In the genomic region with DNA sequence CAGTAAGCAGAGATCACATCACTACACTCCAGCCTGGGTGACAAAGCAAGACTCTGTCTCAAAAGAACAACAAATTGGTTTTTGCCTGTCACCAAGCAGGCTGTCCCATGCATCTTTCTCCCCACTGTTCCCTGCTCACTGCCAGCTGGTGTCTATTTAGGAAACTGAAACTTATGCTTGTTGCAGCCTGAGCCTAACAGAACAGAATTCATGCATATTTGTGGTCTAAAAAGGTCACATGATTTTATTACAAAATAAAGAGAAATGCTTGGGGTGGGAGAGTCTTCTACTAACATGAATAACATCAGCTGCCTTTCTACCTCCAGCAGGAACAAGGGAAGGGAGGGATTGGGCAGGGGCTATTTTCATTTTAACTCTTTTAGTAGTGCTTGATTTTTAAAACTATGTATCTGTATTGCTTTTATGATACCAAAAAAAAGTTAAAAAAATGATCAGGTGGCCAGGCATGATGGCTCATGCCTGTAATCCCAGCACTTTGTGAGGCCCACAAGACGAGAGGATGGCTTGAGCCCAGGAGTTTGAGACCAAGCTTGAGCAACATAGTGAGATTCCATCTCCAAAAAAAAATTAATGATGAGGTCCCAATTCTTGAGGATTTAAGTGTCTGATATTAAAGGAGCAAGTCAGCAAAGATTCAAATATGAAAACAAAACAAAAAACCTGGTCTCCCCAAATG, we compare ENCODE assay signal across 8 cellular contexts. TPM values are rescaled to one million over a fixed set of nuclear protein-coding genes. Genes with fewer than 3 reads are reported as not detected.
A peak's percentile ranks its signal among the peaks of the same experiment; 100 is the strongest.
DNase-seq lines count a peak whose midpoint lies in the region; ATAC-seq, FAIRE-seq and TF ChIP-seq lines count a peak whose summit lies in the region.

No MANE protein-coding gene starts in this region.

- H3K4me3 ChIP-seq in transverse colon = peak overlapping the region in 3 of 4 donors; percentile 47 to 98 (median 67)
- H3K4me3 ChIP-seq in small intestine (ENCODE audit: low read depth in 1 of 2, low read length in 2 of 2) = peak overlapping the region in 1 of 2 donors; percentile 80

- WGBS in transverse colon (ENCODE audit: low coverage in 1 of 2), 2 donors = 5 to 14% methylated on average over 1 of the region's 1 CpG
- 0 to 19% (median 2%) methylated on average over 1 of the region's 1 CpG for WGBS in small intestine, 3 donors

- H3K9ac ChIP-seq in ES-I3 (ENCODE audit: low read depth, low read length) = peak overlapping the region; percentile 91; the same call in 1 of the 2 replicates

- no peak for ATAC-seq in central memory CD8-positive, alpha-beta T cell (replicated peaks; ENCODE audit: extremely low read depth, poor library complexity, severe bottlenecking)

- intact Hi-C loops in transverse colon (cut with DNase I; ENCODE audit: low total_unique reads) = no loop called here

- peak overlapping the region; percentile 98 for H3K27ac Mint-ChIP-seq in central memory CD8-positive, alpha-beta T cell (ENCODE audit: low read depth)

- FAIRE-seq in small intestine (lab: Jason Lieb, UNC) = no peak

- peaks cover 12% of the 10 kb centered on the region for H3K36me3 ChIP-seq in ES-I3 (ENCODE audit: insufficient read depth, low read length)
- peaks cover 0 to 24% (median 8%) of the 10 kb centered on the region in 4 donors for H3K36me3 ChIP-seq in transverse colon
- H3K36me3 ChIP-seq in small intestine (ENCODE audit: control insufficient read depth in 2 of 2, insufficient read depth in 2 of 2, low read length in 2 of 2) = peaks cover 11 to 20% of the 10 kb centered on the region in 2 donors

- TF ChIP-seq POLR2A in transverse colon (IDR thresholded peaks at IDR 0.05) = peak; percentile 28

- TF ChIP-seq CTCF in transverse colon (IDR thresholded peaks at IDR 0.05) = no peak

- no peaks in the 10 kb centered on the region for H3K27me3 Mint-ChIP-seq in central memory CD8-positive, alpha-beta T cell

- H3K9me3 Mint-ChIP-seq in central memory CD8-positive, alpha-beta T cell = no peaks in the 10 kb centered on the region

- peak overlapping the region; percentile 90 for H3K4me3 Mint-ChIP-seq in central memory CD8-positive, alpha-beta T cell

- no peak for TF ChIP-seq EP300 in transverse colon (IDR thresholded peaks at IDR 0.05; ENCODE audit: low read depth)

- H3K36me3 Mint-ChIP-seq in central memory CD8-positive, alpha-beta T cell (ENCODE audit: insufficient read depth) = peaks cover 23% of the 10 kb centered on the region

- H3K9me3 ChIP-seq in ES-I3 (ENCODE audit: control insufficient read depth, insufficient read depth, low read length) = no peaks in the 10 kb centered on the region
- no peaks in the 10 kb centered on the region for H3K9me3 ChIP-seq in transverse colon
- no peaks in the 10 kb centered on the region for H3K9me3 ChIP-seq in small intestine (ENCODE audit: control insufficient read depth, low read depth)

- peak overlapping the region; percentile 89 to 96 (median 92) for H3K27ac ChIP-seq in transverse colon
- peak overlapping the region in 1 of 2 donors; percentile 74 for H3K27ac ChIP-seq in small intestine (ENCODE audit: low read depth in 1 of 2, low read length in 1 of 2)

- H3K4me1 ChIP-seq in ES-I3 (ENCODE audit: insufficient read depth, low read length) (no peaks in the 10 kb centered on the region), transverse colon (peaks cover 8 to 23% (median 12%) of the 10 kb centered on the region in 4 donors), small intestine (ENCODE audit: control insufficient read depth in 2 of 2, insufficient read depth in 1 of 2, low read depth in 1 of 2, low read length in 1 of 2) (no peaks in the 10 kb centered on the region)

- in situ Hi-C loops in transverse colon (cut with MboI; ENCODE audit: low pct_ligation_motif_present in 1 of 4, low pct_unique_long_range_greater_than_20kb in 1 of 4, low sequenced_read_pairs in 3 of 4) = no loop called here

- peaks cover 16% of the 10 kb centered on the region for H3K4me1 Mint-ChIP-seq in central memory CD8-positive, alpha-beta T cell

- H3K27me3 ChIP-seq in transverse colon (no peaks in the 10 kb centered on the region), small intestine (ENCODE audit: control insufficient read depth in 2 of 2, insufficient read depth in 2 of 2, low read length in 2 of 2) (no peaks in the 10 kb centered on the region)

- DNase-seq in NOMO-1 treated with dmso at 0.1 percent for 144 hours (lab: John Stamatoyannopoulos, UW; ENCODE audit: unreplicated experiment) = peak; percentile 24
- no peak for DNase-seq in central memory CD8-positive, alpha-beta T cell (ENCODE audit: low spot score in 2 of 2)
- peak; percentile 15 to 64 for DNase-seq in lung microvascular endothelial cell (ENCODE audit: low read depth in 2 of 2)
- DNase-seq in transverse colon = peak; percentile 24
- no peak for DNase-seq in small intestine
- DNase-seq in DMS114 treated with DMSO at 0.1 percent for 48 hours (lab: John Stamatoyannopoulos, UW; ENCODE audit: unreplicated experiment) = no peak
- no peak for DNase-seq in stimulated activated CD4-positive, alpha-beta T cell treated with anti-CD3 and anti-CD28 coated beads, Interleukin-4, amount 100 ng/mL, for 4 hours

RNA-seq across cellular contexts. Expression of a gene that starts 0.9 kb away (rescaled TPM):
- total RNA-seq in lung microvascular endothelial cell = 34.7 and 79.4 TPM in 2 replicates
- 100 to 1,000 TPM in 3 of 4 donors, 10 to 100 TPM in 1; 85.6 to 192 (median 115) TPM for total RNA-seq in transverse colon
- 10 to 100 TPM; 28.9 to 49.6 (median 35.7) TPM for polyA plus RNA-seq in small intestine

RNA-seq across cellular contexts. Expression of a gene that starts 3.7 kb away (rescaled TPM):
- total RNA-seq in lung microvascular endothelial cell = not detected in 2 replicates
- total RNA-seq in transverse colon = not detected
- not detected for polyA plus RNA-seq in small intestine

RNA-seq across cellular contexts. Expression of a gene that starts 20.3 kb away (rescaled TPM):
- total RNA-seq in lung microvascular endothelial cell (under 0.01 TPM in 1 of 2 replicates, not detected in the other), transverse colon (1 to 10 TPM in 1 of 4 donors, not detected in 3; 1.3 TPM)
- polyA plus RNA-seq in small intestine = under 1 TPM in 1 of 3 donors, not detected in 2; 0.57 TPM

RNA-seq across cellular contexts. Expression of a gene that starts 25.2 kb away (rescaled TPM):
- total RNA-seq in lung microvascular endothelial cell (5.7 and 10.9 TPM in 2 replicates), transverse colon (100 to 1,000 TPM in 1 of 4 donors, 10 to 100 TPM in 3; 45.2 to 206 (median 58.0) TPM)
- polyA plus RNA-seq in small intestine = 10 to 100 TPM; 20.8 to 41.4 (median 20.8) TPM

RNA-seq across cellular contexts. Expression of a gene that starts 43.2 kb away (rescaled TPM):
- total RNA-seq in lung microvascular endothelial cell (55.6 and 69.2 TPM in 2 replicates), transverse colon (10 to 100 TPM; 34.0 to 87.2 (median 51.8) TPM)
- polyA plus RNA-seq in small intestine = 100 to 1,000 TPM in 2 of 3 donors, 10 to 100 TPM in 1; 80.0 to 156 (median 112) TPM

Comparison
In these comparisons a context has a peak if more than half of its experiments do, and no peak if none do; other contexts are left out.
1. DNase-seq: peak in NOMO-1 treated with dmso at 0.1 percent for 144 hours (single experiment), lung microvascular endothelial cell (2 of 2) and transverse colon (single experiment); none in central memory CD8-positive, alpha-beta T cell (0 of 2), small intestine (single experiment), DMS114 treated with DMSO at 0.1 percent for 48 hours (single experiment) and stimulated activated CD4-positive, alpha-beta T cell treated with anti-CD3 and anti-CD28 coated beads, Interleukin-4, amount 100 ng/mL, for 4 hours (0 of 2).